8 cellular contexts compared by ENCODE assay signal in genomic region chr6:32843979-32844838, GRCh38. TPM values are rescaled to one million over a fixed set of nuclear protein-coding genes. Genes with fewer than 3 reads are reported as not detected.
DNase-seq lines count a peak whose midpoint lies in the region; ATAC-seq, FAIRE-seq and TF ChIP-seq lines count a peak whose summit lies in the region.

Gene PSMB8, minus strand, starts transcription at chr6:32844047. Its CDS starts 51 bp downstream, at chr6:32843996.

- H3K9ac ChIP-seq in OCI-LY1 (ENCODE audit: low read length) (peak within 1 kb of the TSS; percentile 97), endothelial cell of umbilical vein (replicated peaks; ENCODE audit: extremely low read depth, insufficient read depth, low read length) (peak within 1 kb of the TSS; percentile 77)

- H3K27me3 ChIP-seq in OCI-LY1 (ENCODE audit: insufficient read depth, low read length) (no peaks in the 10 kb centered on the region), endothelial cell of umbilical vein (ENCODE audit: control insufficient read depth in 2 of 2, insufficient read depth in 2 of 2, low read length in 2 of 2) (no peaks in the 10 kb centered on the region)

- TF ChIP-seq POLR2A in endothelial cell of umbilical vein (IDR thresholded peaks at IDR 0.05; ENCODE audit: low read depth, low read length), result peak; percentile 47

- peaks cover 67% of the 10 kb centered on the region for H3K36me3 ChIP-seq in OCI-LY1 (ENCODE audit: insufficient read depth, low read length)
- no peaks in the 10 kb centered on the region for H3K36me3 ChIP-seq in endothelial cell of umbilical vein (ENCODE audit: control insufficient read depth in 2 of 2, extremely low read depth in 1 of 2, insufficient read depth in 2 of 2, low read length in 2 of 2)

- H4K20me1 ChIP-seq in OCI-LY1 (ENCODE audit: insufficient read depth, low read length) (no peaks in the 10 kb centered on the region), endothelial cell of umbilical vein (replicated peaks; ENCODE audit: control insufficient read depth, extremely low read depth, insufficient read depth, low read length) (no peaks in the 10 kb centered on the region)

- peak; percentile 65 for ATAC-seq in GM21515 (IDR thresholded peaks at IDR 0.05; ENCODE audit: unreplicated experiment)

- DNase-seq in DMS 273 (lab: John Stamatoyannopoulos, UW; ENCODE audit: unreplicated experiment) (peak; percentile 98), HuH-7 (ENCODE audit: low spot score) (peak; percentile 86), endothelial cell of umbilical vein (ENCODE audit: low read depth, low spot score) (peak; percentile 96), midbrain (lab: John Stamatoyannopoulos, UW) (peak; percentile 88)
- peak; percentile 97 for DNase-seq in activated CD8-positive, alpha-beta memory T cell treated with anti-CD3 and anti-CD28 coated beads, Interleukin-2, amount 50 U/mL, for 48 hours
- DNase-seq in stimulated activated CD8-positive, alpha-beta memory T cell treated with anti-CD3 and anti-CD28 coated beads, Interleukin-15, amount 100 ng/mL, for 48 hours (ENCODE audit: low read depth in 2 of 2), result peak; percentile 96

- no peaks in the 10 kb centered on the region for H3K9me3 ChIP-seq in OCI-LY1 (ENCODE audit: low read length)
- no peaks in the 10 kb centered on the region for H3K9me3 ChIP-seq in endothelial cell of umbilical vein (replicated peaks; ENCODE audit: control insufficient read depth, insufficient read depth, low read length)

- no peaks in the 10 kb centered on the region for H3K9me1 ChIP-seq in endothelial cell of umbilical vein (replicated peaks; ENCODE audit: control insufficient read depth, extremely low read depth, insufficient read depth, low read length)

- POLR2A ChIA-PET in endothelial cell of umbilical vein (lab: Charles Lee), result interaction anchor here (1.0 kb wide), 1 partner anchor 128 kb away, joined by 3 read pairs; no protein-coding TSS in a partner anchor

- FAIRE-seq in endothelial cell of umbilical vein (lab: Jason Lieb, UNC), result peak; percentile 99

- intact Hi-C loops in endothelial cell of umbilical vein (cut with micrococcal nuclease), result loop anchor here (1.0 to 5.0 kb wide), 2 partner anchors 9 to 128 kb away; partner anchors contain the start of gene TAP1

- H2AFZ ChIP-seq in OCI-LY1 (ENCODE audit: low read length), result no peak within 1 kb of the TSS
- H2AFZ ChIP-seq in endothelial cell of umbilical vein (ENCODE audit: low read depth, low read length), result peak within 1 kb of the TSS; percentile 84

- H3F3A ChIP-seq in OCI-LY1 (ENCODE audit: insufficient read depth, low read length), result no peaks in the 10 kb centered on the region

- H3K4me2 ChIP-seq in OCI-LY1 (ENCODE audit: low read length) (peak within 1 kb of the TSS; percentile 84), endothelial cell of umbilical vein (ENCODE audit: insufficient read depth, low read length) (peak within 1 kb of the TSS; percentile 73)

- H3K9me2 ChIP-seq in OCI-LY1 (ENCODE audit: low read depth, low read length), result no peaks in the 10 kb centered on the region

- TSS peak; percentile 51 for BruUV-seq in endothelial cell of umbilical vein (replicated peaks; lab: Mats Ljungman, UMichigan)

- H3K4me3 ChIP-seq in OCI-LY1 (ENCODE audit: low read depth, low read length, poor library complexity, severe bottlenecking) (peak within 1 kb of the TSS; percentile 82), endothelial cell of umbilical vein (replicated peaks in 1 of 3; ENCODE audit: insufficient read depth in 1 of 3, low read depth in 1 of 3, low read length in 3 of 3) (peak within 1 kb of the TSS; percentile 51 to 77 (median 63))

- H3K27ac ChIP-seq in OCI-LY1 (ENCODE audit: low read depth, low read length, poor library complexity, severe bottlenecking) (peak within 1 kb of the TSS; percentile 95), endothelial cell of umbilical vein (ENCODE audit: insufficient read depth, low read depth, low read length) (peak within 1 kb of the TSS; percentile 41)

- dilution Hi-C loops in endothelial cell of umbilical vein (cut with MboI; ENCODE audit: extremely low pct_ligation_motif_present, low sequenced_read_pairs), result no loop called here

- CTCF ChIA-PET in endothelial cell of umbilical vein (lab: Charles Lee), result interaction anchor here (0.6 to 11.0 kb wide), 5 partner anchors 10 to 145 kb away, joined by 3 to 397 read pairs (median 6); partner anchors contain the start of genes PSMB9 and TAP1

- H3K4me1 ChIP-seq in OCI-LY1 (ENCODE audit: insufficient read depth, low read length, severe bottlenecking) (peaks cover 53% of the 10 kb centered on the region), endothelial cell of umbilical vein (ENCODE audit: control insufficient read depth, extremely low read depth, insufficient read depth, low read length) (peaks cover 5% of the 10 kb centered on the region)

- H3K79me2 ChIP-seq in OCI-LY1 (ENCODE audit: insufficient read depth, low read length), result no peaks in the 10 kb centered on the region
- no peaks in the 10 kb centered on the region for H3K79me2 ChIP-seq in endothelial cell of umbilical vein (ENCODE audit: control insufficient read depth, insufficient read depth, low read length)

- TF ChIP-seq CTCF in OCI-LY1 (IDR thresholded peaks at IDR 0.05; ENCODE audit: low read length) (no peak; the same call in 1 of the 2 replicates), endothelial cell of umbilical vein (IDR thresholded peaks at IDR 0.05; ENCODE audit: extremely low read depth in 1 of 2, insufficient read depth in 1 of 2, low read depth in 1 of 2, low read length in 2 of 2) (no peak)

TF ChIP-seq in endothelial cell of umbilical vein, 7 proteins besides CTCF, POLR2A, EP300 and RAD21:
- peak; percentile 22 for TF ChIP-seq POLR2AphosphoS5 (IDR thresholded peaks at IDR 0.05; ENCODE audit: insufficient read depth, low read depth, low read length)
- TF ChIP-seq FOS (IDR thresholded peaks at IDR 0.05; ENCODE audit: borderline replicate concordance, insufficient read depth, low read length), result no peak
TF ChIP-seq in endothelial cell of umbilical vein: peak in this region for 1.

RNA-seq across cellular contexts. Expression of gene PSMB8, which starts in this region (rescaled TPM):
- 25.7 and 40.1 TPM in 2 replicates for total RNA-seq in endothelial cell of umbilical vein
- polyA plus RNA-seq in endothelial cell of umbilical vein, result 41.3 and 49.4 TPM in 2 replicates
- polyA plus RNA-seq in endothelial cell of umbilical vein (2011; cell fraction: cytosol; rRNA removed), result 37.0 and 39.6 TPM in 2 replicates
- polyA plus RNA-seq in endothelial cell of umbilical vein (2011; cell fraction: nucleus; rRNA removed), result 20.6 and 22.3 TPM in 2 replicates
- 36.6 and 45.7 TPM in 2 replicates for polyA plus RNA-seq in endothelial cell of umbilical vein (2012)
- polyA minus RNA-seq in endothelial cell of umbilical vein, result 17.2 and 20.8 TPM in 2 replicates
- polyA minus RNA-seq in endothelial cell of umbilical vein (2011; cell fraction: cytosol; rRNA and poly(A)+ RNA removed), result 32.6 TPM
- polyA minus RNA-seq in endothelial cell of umbilical vein (2011; cell fraction: nucleus; rRNA and poly(A)+ RNA removed), result 2.9 and 3.8 TPM in 2 replicates

Comparison
In these comparisons a context has a peak if more than half of its experiments do, and no peak if none do; other contexts are left out.
1. Peak in every context shown above with its lines: DNase-seq, ATAC-seq, H3K4me3 ChIP-seq and H3K27ac ChIP-seq.